8 cellular contexts compared by ENCODE assay signal in the genomic region with DNA sequence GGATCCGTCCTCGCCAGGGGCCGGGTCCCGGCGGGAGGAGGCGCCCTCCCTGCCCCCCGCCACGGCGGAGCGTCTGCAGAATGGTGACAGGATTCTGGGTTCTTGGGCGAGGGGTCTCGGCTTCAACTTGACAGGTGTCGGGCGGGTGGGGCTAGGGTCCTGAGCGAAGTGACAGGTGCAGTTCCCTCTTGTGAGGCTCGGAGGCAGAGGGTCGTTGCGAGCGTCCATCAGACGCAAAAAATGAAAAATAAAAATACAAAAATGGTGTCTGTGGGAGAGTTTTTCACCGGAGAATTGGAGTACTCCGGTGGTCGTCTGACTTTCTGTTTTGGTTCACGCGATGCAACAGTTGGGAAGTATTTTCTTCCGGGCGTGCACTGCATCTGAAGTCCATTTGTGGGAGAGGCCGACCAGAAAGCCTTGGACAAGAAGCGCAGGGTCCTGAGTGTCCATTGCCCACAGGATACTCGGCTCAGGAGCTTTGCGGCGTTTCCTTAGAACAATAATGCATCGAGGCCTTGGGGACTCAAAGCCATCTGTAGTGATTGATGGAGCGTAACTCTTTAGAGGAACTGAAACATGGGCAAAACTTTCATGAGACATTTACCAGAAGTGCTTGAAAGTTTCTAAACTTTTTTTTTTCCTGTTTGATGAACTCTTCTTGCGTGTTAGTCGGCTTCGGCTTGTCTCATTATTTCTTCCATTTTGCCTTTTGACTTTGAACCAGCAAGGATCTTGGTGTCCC. TPM values are rescaled to one million over a fixed set of nuclear protein-coding genes. Genes with fewer than 3 reads are reported as not detected.
DNase-seq lines count a peak whose midpoint lies in the region; ATAC-seq and TF ChIP-seq lines count a peak whose summit lies in the region.

No MANE protein-coding gene starts in this region.

- no peaks in the 10 kb centered on the region for H3K9me2 ChIP-seq in PC-3 (replicated peaks; ENCODE audit: low read length)

- intact Hi-C loops in PC-3 (cut with micrococcal nuclease) (loop anchor here (5.0 kb wide), 1 partner anchor 72 kb away; a partner anchor contains a TSS), gastrocnemius medialis (cut with DNase I; ENCODE audit: low total_unique reads) (loop anchor here (2.0 to 5.0 kb wide), 3 partner anchors 178 to 228 kb away; a partner anchor contains a TSS)

- H3K27ac ChIP-seq in DND-41 (ENCODE audit: low read length) (peak overlapping the region; percentile 93), PC-3 (ENCODE audit: low read length) (peak overlapping the region; percentile 85), brain microvascular endothelial cell (peak overlapping the region; percentile 81), gastrocnemius medialis (peak overlapping the region; percentile 94 to 99 (median 99))

- in situ Hi-C loops in brain microvascular endothelial cell (cut with HindIII; ENCODE audit: low pct_ligation_motif_present, low sequenced_read_pairs) (no loop called here), gastrocnemius medialis (cut with MboI; ENCODE audit: low sequenced_read_pairs in 4 of 4) (loop anchor here in 2 of 4 donors (5.0 to 10.0 kb wide), 4 partner anchors 67 to 210 kb away; a partner anchor contains a TSS)

- no peak for TF ChIP-seq CTCF in DND-41 (IDR thresholded peaks at IDR 0.05; ENCODE audit: borderline replicate concordance, extremely low read depth, low read length, poor library complexity, severe bottlenecking)
- no peak for TF ChIP-seq CTCF in PC-3 (conservative IDR thresholded peaks at IDR 0.05; ENCODE audit: low read depth, low read length)
- TF ChIP-seq CTCF in brain microvascular endothelial cell (IDR thresholded peaks at IDR 0.05; ENCODE audit: low read depth, low read length, missing control alignments) = no peak
- peak in 1 of 5 experiments; percentile 4 for TF ChIP-seq CTCF in gastrocnemius medialis (IDR thresholded peaks at IDR 0.05 in 4 of 5, conservative IDR thresholded peaks at IDR 0.05 in 1 of 5)

- peaks cover 24% of the 10 kb centered on the region for H3K36me3 ChIP-seq in DND-41 (ENCODE audit: insufficient read depth, low read length)
- 0 out of 2 replicates have a peak, but pooled peaks cover 4% of the 10 kb centered on the region for H3K36me3 ChIP-seq in PC-3 (ENCODE audit: low read depth, low read length)
- H3K36me3 ChIP-seq in brain microvascular endothelial cell (replicated peaks) = peaks cover 3% of the 10 kb centered on the region
- H3K36me3 ChIP-seq in gastrocnemius medialis = peaks cover 0 to 11% of the 10 kb centered on the region in 2 donors

- H3K4me1 ChIP-seq in DND-41 (ENCODE audit: insufficient read depth, low read length) (peaks cover 32% of the 10 kb centered on the region), PC-3 (ENCODE audit: insufficient read depth, low read length) (peaks cover 10% of the 10 kb centered on the region), gastrocnemius medialis (peaks cover 13 to 23% of the 10 kb centered on the region in 2 donors)

- peak overlapping the region; percentile 91 to 93 for H3K4me3 ChIP-seq in DND-41 (ENCODE audit: low read depth in 1 of 2, low read length in 2 of 2)
- H3K4me3 ChIP-seq in PC-3 (ENCODE audit: low read length) = peak overlapping the region; percentile 99
- peak overlapping the region; percentile 80 for H3K4me3 ChIP-seq in brain microvascular endothelial cell (ENCODE audit: low read depth, low read length)
- peak overlapping the region; percentile 83 for H3K4me3 ChIP-seq in iPS-11a (ENCODE audit: low read depth, low read length)
- peak overlapping the region; percentile 82 to 98 (median 92) for H3K4me3 ChIP-seq in gastrocnemius medialis

- CTCF ChIA-PET in PC-3 (lab: Charles Lee) = no interaction called here

- H3K79me2 ChIP-seq in DND-41 (ENCODE audit: insufficient read depth, low read length) (peaks cover 71% of the 10 kb centered on the region), PC-3 (ENCODE audit: low read length) (peaks cover 29% of the 10 kb centered on the region)

- BruUV-seq in PC-3 (replicated peaks; lab: Mats Ljungman, UMichigan) = TSS peak; percentile 59

- H3K4me2 ChIP-seq in DND-41 (ENCODE audit: insufficient read depth, low read length) (peak overlapping the region; percentile 71), PC-3 (ENCODE audit: low read length) (peak overlapping the region; percentile 98)

- peak overlapping the region; percentile 77 for H2AFZ ChIP-seq in DND-41 (ENCODE audit: low read depth, low read length)
- H2AFZ ChIP-seq in PC-3 (ENCODE audit: low read length) = peak overlapping the region; percentile 89

- H3K9ac ChIP-seq in DND-41 (ENCODE audit: low read depth, low read length) (peak overlapping the region; percentile 91), PC-3 (ENCODE audit: low read length) (peak overlapping the region; percentile 97)

- H3K9me3 ChIP-seq in DND-41 (ENCODE audit: insufficient read depth, low read length, severe bottlenecking) (no peaks in the 10 kb centered on the region), PC-3 (ENCODE audit: low read length) (no peaks in the 10 kb centered on the region), gastrocnemius medialis (no peaks in the 10 kb centered on the region)

- TF ChIP-seq POLR2A in gastrocnemius medialis (IDR thresholded peaks at IDR 0.05) = no peak

- POLR2A ChIA-PET in PC-3 (lab: Charles Lee; ENCODE audit: unreplicated experiment) = no interaction called here

- peaks cover 9% of the 10 kb centered on the region; the same call in 1 of the 2 replicates for H4K20me1 ChIP-seq in DND-41 (ENCODE audit: insufficient read depth, low read length)
- H4K20me1 ChIP-seq in PC-3 (ENCODE audit: low read length) = no peaks in the 10 kb centered on the region

- ATAC-seq in DND-41 (ENCODE audit: insufficient read depth, low read depth) = peak; percentile 34
- peak; percentile 45 for ATAC-seq in GM19025 (IDR thresholded peaks at IDR 0.05; ENCODE audit: low read depth, unreplicated experiment)
- peak; percentile 72 for ATAC-seq in HG03095 (IDR thresholded peaks at IDR 0.05; ENCODE audit: unreplicated experiment)
- peak; percentile 21 for ATAC-seq in PC-3
- ATAC-seq in gastrocnemius medialis = peak; percentile 14 to 24

- H3K27me3 ChIP-seq in DND-41 (ENCODE audit: insufficient read depth, low read length, poor library complexity) (no peaks in the 10 kb centered on the region), PC-3 (ENCODE audit: low read length) (no peaks in the 10 kb centered on the region), brain microvascular endothelial cell (replicated peaks) (no peaks in the 10 kb centered on the region), gastrocnemius medialis (no peaks in the 10 kb centered on the region)

- no peaks in the 10 kb centered on the region for H3F3A ChIP-seq in PC-3 (ENCODE audit: low read length, unreplicated experiment)

- peak; percentile 52 for DNase-seq in DND-41
- DNase-seq in PC-3 = peak; percentile 29
- peak; percentile 35 for DNase-seq in brain microvascular endothelial cell
- DNase-seq in gastrocnemius medialis = peak; percentile 13 to 29
- DNase-seq in NCI-H2107 treated with DMSO at 0.1 percent for 48 hours (lab: John Stamatoyannopoulos, UW; ENCODE audit: unreplicated experiment) = no peak

RNA-seq across cellular contexts. Expression of a gene that starts 0.8 kb away (rescaled TPM):
- total RNA-seq in PC-3 (2014; rRNA removed) (13.2 and 14.3 TPM in 2 replicates), gastrocnemius medialis (10 to 100 TPM; 29.3 to 45.6 (median 33.2) TPM)

Comparison
In these comparisons a context has a peak if more than half of its experiments do, and no peak if none do; other contexts are left out.
1. ATAC-seq: peak in every context shown above with its lines; median percentile 72 in HG03095; 45 in GM19025; 34 in DND-41; 21 in PC-3; 19 in gastrocnemius medialis.